ENCODE assay signal across 1 cellular context in the genomic region with DNA sequence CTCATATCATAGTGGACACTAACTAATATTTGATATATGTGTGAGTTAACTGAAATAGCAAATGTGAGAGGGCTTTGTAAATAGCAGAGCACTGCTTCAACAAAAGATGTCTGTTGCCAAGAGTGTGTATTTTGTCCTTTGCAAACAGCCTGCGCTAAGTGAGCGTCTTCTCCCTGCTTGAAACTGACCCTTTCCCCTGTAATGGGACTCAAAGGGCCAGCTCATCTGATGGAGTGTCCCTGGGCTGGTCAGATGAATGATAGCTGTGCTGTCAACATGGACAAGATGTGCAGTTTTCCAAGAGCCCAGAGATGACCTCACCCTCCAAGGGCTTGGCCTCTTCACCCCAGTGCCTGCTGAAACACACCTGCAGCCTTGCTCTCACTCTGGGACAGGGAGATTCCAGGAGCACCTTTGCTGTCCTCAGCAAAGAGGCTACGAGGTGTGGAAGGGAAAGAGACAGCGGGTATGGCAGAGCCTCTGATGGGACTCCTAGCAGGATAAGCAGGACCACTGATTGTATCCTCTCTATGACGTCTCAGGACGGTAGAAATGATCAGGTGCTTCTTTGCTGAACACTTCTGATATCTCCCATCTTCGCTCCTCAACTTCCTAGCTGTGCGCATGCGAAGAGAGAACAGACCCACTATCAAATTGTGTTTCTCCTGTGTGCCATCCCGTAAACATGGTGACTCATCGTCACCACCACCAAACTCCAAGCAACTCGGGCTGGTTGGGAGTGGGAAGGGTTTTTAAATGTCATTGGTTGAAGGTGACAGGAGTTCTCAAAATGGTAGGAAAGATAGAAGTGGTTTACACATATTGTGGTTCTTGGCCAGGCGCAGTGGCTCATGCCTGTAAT.
TF ChIP-seq lines count a peak whose summit lies in the region.

No MANE protein-coding gene starts in this region.

TF ChIP-seq in HepG2, 621 proteins besides CTCF, POLR2A, EP300 and RAD21 (continued from another document and continues in another):
- TF ChIP-seq, protein P1, sequence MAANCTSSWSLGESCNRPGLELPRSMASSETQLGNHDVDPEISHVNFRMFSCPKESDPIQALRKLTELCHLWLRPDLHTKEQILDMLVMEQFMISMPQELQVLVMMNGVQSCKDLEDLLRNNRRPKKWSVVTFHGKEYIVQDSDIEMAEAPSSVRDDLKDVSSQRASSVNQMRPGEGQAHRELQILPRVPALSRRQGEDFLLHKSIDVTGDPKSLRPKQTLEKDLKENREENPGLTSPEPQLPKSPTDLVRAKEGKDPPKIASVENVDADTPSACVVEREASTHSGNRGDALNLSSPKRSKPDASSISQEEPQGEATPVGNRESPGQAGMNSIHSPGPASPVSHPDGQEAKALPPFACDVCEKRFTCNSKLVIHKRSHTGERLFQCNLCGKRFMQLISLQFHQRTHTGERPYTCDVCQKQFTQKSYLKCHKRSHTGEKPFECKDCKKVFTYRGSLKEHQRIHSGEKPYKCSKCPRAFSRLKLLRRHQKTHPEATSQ (CRISPR knock-in tag; IDR thresholded peaks at IDR 0.05; ENCODE audit: borderline replicate concordance): 0 out of 2 replicates have a peak, but pooled peaks have one; percentile 43
- TF ChIP-seq RELA (CRISPR knock-in tag; IDR thresholded peaks at IDR 0.05) (no peak), HMGA1 (CRISPR knock-in tag; conservative IDR thresholded peaks at IDR 0.05) (no peak), GATAD1 (CRISPR knock-in tag; IDR thresholded peaks at IDR 0.05) (no peak; the same call in 1 of the 2 replicates), KDM5A (IDR thresholded peaks at IDR 0.05; ENCODE audit: borderline replicate concordance, low read length) (no peak), HDAC2 (CRISPR knock-in tag; IDR thresholded peaks at IDR 0.05) (peak; percentile 95), FOXK1 (CRISPR knock-in tag; IDR thresholded peaks at IDR 0.05; ENCODE audit: borderline replicate concordance, low read depth) (peak; percentile 31; the same call in 1 of the 2 replicates), ATF1 (CRISPR knock-in tag; IDR thresholded peaks at IDR 0.05) (peak; percentile 60), RBAK (CRISPR knock-in tag; IDR thresholded peaks at IDR 0.05) (no peak), ZNF510 (CRISPR knock-in tag; IDR thresholded peaks at IDR 0.05; ENCODE audit: low read depth) (no peak), CBFB (CRISPR knock-in tag; IDR thresholded peaks at IDR 0.05) (peak; percentile 62; the same call in 1 of the 2 replicates), ZNF251 (CRISPR knock-in tag; IDR thresholded peaks at IDR 0.05) (no peak), NR1H2 (CRISPR knock-in tag; IDR thresholded peaks at IDR 0.05; ENCODE audit: borderline replicate concordance, low read depth) (no peak), NAIF1 (CRISPR knock-in tag; IDR thresholded peaks at IDR 0.05; ENCODE audit: borderline replicate concordance) (peak; percentile 65; the same call in 1 of the 2 replicates), JDP2 (CRISPR knock-in tag; IDR thresholded peaks at IDR 0.05; ENCODE audit: borderline replicate concordance) (no peak), ZSCAN30 (CRISPR knock-in tag; IDR thresholded peaks at IDR 0.05) (no peak), FOXP1 (IDR thresholded peaks at IDR 0.05) (no peak), FOXP1 (CRISPR knock-in tag; IDR thresholded peaks at IDR 0.05) (peak; percentile 75), ZNF326 (CRISPR knock-in tag; IDR thresholded peaks at IDR 0.05; ENCODE audit: borderline replicate concordance) (no peak), ZNF331 (CRISPR knock-in tag; IDR thresholded peaks at IDR 0.05) (peak; percentile 81), PPARG (CRISPR knock-in tag; conservative IDR thresholded peaks at IDR 0.05) (peak; percentile 96), ZNF30 (CRISPR knock-in tag; IDR thresholded peaks at IDR 0.05) (no peak), WIZ (CRISPR knock-in tag; IDR thresholded peaks at IDR 0.05) (no peak; the same call in 1 of the 2 replicates), ZNF431 (CRISPR knock-in tag; IDR thresholded peaks at IDR 0.05; ENCODE audit: borderline replicate concordance, low read depth) (no peak), ZNF354B (CRISPR knock-in tag; IDR thresholded peaks at IDR 0.05) (no peak), ZFP36L1 (CRISPR knock-in tag; IDR thresholded peaks at IDR 0.05) (no peak), DNMT3B (CRISPR knock-in tag; conservative IDR thresholded peaks at IDR 0.05) (0 out of 2 replicates have a peak, but pooled peaks have one; percentile 82), NCOR1 (IDR thresholded peaks at IDR 0.05; ENCODE audit: borderline replicate concordance, low read length) (peak; percentile 83; the same call in 1 of the 2 replicates), ZSCAN29 (CRISPR knock-in tag; conservative IDR thresholded peaks at IDR 0.05) (no peak; the same call in 1 of the 2 replicates), TBX3 (IDR thresholded peaks at IDR 0.05; ENCODE audit: borderline replicate concordance) (peak; percentile 10; the same call in 1 of the 2 replicates), TMF1 (CRISPR knock-in tag; IDR thresholded peaks at IDR 0.05; ENCODE audit: low read depth) (no peak), BRD4 (CRISPR knock-in tag; IDR thresholded peaks at IDR 0.05) (peak; percentile 92), ZNF567 (CRISPR knock-in tag; IDR thresholded peaks at IDR 0.05; ENCODE audit: borderline replicate concordance) (0 out of 2 replicates have a peak, but pooled peaks have one; percentile 27), GABPB1 (CRISPR knock-in tag; IDR thresholded peaks at IDR 0.05) (no peak; the same call in 1 of the 2 replicates), ZNF264 (CRISPR knock-in tag; IDR thresholded peaks at IDR 0.05) (peak; percentile 83; the same call in 1 of the 2 replicates), KMT2B (CRISPR knock-in tag; IDR thresholded peaks at IDR 0.05) (no peak), RFX3 (CRISPR knock-in tag; IDR thresholded peaks at IDR 0.05) (no peak), SNAPC2 (CRISPR knock-in tag; IDR thresholded peaks at IDR 0.05) (no peak; the same call in 1 of the 2 replicates), ZNF530 (CRISPR knock-in tag; IDR thresholded peaks at IDR 0.05; ENCODE audit: low read depth) (no peak), PCBP1 (IDR thresholded peaks at IDR 0.05; ENCODE audit: borderline replicate concordance, low read depth, low read length) (no peak), PHF8 (CRISPR knock-in tag; IDR thresholded peaks at IDR 0.05) (no peak; the same call in 1 of the 2 replicates), DNMT1 (CRISPR knock-in tag; IDR thresholded peaks at IDR 0.05) (no peak), KAT2B (IDR thresholded peaks at IDR 0.05; ENCODE audit: borderline replicate concordance, low read depth, low read length) (no peak), NFIB (CRISPR knock-in tag; IDR thresholded peaks at IDR 0.05; ENCODE audit: borderline replicate concordance) (no peak), SMC3 (IDR thresholded peaks at IDR 0.05; ENCODE audit: low read length) (no peak), NR2F6 (IDR thresholded peaks at IDR 0.05) (peak; percentile 95), NR2F6 (CRISPR knock-in tag; IDR thresholded peaks at IDR 0.05) (peak; percentile 95), ZNF263 (CRISPR knock-in tag; IDR thresholded peaks at IDR 0.05) (peak; percentile 66; the same call in 1 of the 2 replicates), ZNF12 (CRISPR knock-in tag; IDR thresholded peaks at IDR 0.05) (no peak)
- TF ChIP-seq, protein P2, sequence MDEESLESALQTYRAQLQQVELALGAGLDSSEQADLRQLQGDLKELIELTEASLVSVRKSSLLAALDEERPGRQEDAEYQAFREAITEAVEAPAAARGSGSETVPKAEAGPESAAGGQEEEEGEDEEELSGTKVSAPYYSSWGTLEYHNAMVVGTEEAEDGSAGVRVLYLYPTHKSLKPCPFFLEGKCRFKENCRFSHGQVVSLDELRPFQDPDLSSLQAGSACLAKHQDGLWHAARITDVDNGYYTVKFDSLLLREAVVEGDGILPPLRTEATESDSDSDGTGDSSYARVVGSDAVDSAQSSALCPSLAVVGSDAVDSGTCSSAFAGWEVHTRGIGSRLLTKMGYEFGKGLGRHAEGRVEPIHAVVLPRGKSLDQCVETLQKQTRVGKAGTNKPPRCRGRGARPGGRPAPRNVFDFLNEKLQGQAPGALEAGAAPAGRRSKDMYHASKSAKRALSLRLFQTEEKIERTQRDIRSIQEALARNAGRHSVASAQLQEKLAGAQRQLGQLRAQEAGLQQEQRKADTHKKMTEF (CRISPR knock-in tag; IDR thresholded peaks at IDR 0.05): peak; percentile 72; the same call in 1 of the 2 replicates
- TF ChIP-seq, protein P3, sequence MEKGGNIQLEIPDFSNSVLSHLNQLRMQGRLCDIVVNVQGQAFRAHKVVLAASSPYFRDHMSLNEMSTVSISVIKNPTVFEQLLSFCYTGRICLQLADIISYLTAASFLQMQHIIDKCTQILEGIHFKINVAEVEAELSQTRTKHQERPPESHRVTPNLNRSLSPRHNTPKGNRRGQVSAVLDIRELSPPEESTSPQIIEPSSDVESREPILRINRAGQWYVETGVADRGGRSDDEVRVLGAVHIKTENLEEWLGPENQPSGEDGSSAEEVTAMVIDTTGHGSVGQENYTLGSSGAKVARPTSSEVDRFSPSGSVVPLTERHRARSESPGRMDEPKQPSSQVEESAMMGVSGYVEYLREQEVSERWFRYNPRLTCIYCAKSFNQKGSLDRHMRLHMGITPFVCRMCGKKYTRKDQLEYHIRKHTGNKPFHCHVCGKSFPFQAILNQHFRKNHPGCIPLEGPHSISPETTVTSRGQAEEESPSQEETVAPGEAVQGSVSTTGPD (CRISPR knock-in tag; IDR thresholded peaks at IDR 0.05): no peak
- TF ChIP-seq, protein P4, sequence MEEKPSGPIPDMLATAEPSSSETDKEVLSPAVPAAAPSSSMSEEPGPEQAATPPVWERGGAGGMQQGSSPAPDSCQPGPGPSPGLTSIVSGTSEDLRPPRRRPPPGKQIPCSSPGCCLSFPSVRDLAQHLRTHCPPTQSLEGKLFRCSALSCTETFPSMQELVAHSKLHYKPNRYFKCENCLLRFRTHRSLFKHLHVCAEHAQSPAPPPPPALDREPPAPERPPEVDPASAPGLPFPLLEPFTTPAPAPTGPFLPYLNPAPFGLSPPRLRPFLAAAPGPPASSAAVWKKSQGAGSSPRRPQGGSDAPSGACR (CRISPR knock-in tag; IDR thresholded peaks at IDR 0.05): 0 out of 2 replicates have a peak, but pooled peaks have one; percentile 59
- TF ChIP-seq, protein P5, sequence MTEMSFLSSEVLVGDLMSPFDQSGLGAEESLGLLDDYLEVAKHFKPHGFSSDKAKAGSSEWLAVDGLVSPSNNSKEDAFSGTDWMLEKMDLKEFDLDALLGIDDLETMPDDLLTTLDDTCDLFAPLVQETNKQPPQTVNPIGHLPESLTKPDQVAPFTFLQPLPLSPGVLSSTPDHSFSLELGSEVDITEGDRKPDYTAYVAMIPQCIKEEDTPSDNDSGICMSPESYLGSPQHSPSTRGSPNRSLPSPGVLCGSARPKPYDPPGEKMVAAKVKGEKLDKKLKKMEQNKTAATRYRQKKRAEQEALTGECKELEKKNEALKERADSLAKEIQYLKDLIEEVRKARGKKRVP (CRISPR knock-in tag; IDR thresholded peaks at IDR 0.05): peak in 1 of 2 experiments; percentile 52; a peak in 1 of 4 replicates
- TF ChIP-seq, protein P6, sequence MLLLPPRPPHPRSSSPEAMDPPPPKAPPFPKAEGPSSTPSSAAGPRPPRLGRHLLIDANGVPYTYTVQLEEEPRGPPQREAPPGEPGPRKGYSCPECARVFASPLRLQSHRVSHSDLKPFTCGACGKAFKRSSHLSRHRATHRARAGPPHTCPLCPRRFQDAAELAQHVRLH (CRISPR knock-in tag; IDR thresholded peaks at IDR 0.05; ENCODE audit: borderline replicate concordance, low read depth): peak; percentile 69; the same call in 1 of the 2 replicates
- TF ChIP-seq, protein P7, sequence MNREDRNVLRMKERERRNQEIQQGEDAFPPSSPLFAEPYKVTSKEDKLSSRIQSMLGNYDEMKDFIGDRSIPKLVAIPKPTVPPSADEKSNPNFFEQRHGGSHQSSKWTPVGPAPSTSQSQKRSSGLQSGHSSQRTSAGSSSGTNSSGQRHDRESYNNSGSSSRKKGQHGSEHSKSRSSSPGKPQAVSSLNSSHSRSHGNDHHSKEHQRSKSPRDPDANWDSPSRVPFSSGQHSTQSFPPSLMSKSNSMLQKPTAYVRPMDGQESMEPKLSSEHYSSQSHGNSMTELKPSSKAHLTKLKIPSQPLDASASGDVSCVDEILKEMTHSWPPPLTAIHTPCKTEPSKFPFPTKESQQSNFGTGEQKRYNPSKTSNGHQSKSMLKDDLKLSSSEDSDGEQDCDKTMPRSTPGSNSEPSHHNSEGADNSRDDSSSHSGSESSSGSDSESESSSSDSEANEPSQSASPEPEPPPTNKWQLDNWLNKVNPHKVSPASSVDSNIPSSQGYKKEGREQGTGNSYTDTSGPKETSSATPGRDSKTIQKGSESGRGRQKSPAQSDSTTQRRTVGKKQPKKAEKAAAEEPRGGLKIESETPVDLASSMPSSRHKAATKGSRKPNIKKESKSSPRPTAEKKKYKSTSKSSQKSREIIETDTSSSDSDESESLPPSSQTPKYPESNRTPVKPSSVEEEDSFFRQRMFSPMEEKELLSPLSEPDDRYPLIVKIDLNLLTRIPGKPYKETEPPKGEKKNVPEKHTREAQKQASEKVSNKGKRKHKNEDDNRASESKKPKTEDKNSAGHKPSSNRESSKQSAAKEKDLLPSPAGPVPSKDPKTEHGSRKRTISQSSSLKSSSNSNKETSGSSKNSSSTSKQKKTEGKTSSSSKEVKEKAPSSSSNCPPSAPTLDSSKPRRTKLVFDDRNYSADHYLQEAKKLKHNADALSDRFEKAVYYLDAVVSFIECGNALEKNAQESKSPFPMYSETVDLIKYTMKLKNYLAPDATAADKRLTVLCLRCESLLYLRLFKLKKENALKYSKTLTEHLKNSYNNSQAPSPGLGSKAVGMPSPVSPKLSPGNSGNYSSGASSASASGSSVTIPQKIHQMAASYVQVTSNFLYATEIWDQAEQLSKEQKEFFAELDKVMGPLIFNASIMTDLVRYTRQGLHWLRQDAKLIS (CRISPR knock-in tag; IDR thresholded peaks at IDR 0.05): no peak
- TF ChIP-seq, protein P8, sequence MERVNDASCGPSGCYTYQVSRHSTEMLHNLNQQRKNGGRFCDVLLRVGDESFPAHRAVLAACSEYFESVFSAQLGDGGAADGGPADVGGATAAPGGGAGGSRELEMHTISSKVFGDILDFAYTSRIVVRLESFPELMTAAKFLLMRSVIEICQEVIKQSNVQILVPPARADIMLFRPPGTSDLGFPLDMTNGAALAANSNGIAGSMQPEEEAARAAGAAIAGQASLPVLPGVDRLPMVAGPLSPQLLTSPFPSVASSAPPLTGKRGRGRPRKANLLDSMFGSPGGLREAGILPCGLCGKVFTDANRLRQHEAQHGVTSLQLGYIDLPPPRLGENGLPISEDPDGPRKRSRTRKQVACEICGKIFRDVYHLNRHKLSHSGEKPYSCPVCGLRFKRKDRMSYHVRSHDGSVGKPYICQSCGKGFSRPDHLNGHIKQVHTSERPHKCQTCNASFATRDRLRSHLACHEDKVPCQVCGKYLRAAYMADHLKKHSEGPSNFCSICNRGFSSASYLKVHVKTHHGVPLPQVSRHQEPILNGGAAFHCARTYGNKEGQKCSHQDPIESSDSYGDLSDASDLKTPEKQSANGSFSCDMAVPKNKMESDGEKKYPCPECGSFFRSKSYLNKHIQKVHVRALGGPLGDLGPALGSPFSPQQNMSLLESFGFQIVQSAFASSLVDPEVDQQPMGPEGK (CRISPR knock-in tag; IDR thresholded peaks at IDR 0.05): peak; percentile 72
- TF ChIP-seq, protein P9, sequence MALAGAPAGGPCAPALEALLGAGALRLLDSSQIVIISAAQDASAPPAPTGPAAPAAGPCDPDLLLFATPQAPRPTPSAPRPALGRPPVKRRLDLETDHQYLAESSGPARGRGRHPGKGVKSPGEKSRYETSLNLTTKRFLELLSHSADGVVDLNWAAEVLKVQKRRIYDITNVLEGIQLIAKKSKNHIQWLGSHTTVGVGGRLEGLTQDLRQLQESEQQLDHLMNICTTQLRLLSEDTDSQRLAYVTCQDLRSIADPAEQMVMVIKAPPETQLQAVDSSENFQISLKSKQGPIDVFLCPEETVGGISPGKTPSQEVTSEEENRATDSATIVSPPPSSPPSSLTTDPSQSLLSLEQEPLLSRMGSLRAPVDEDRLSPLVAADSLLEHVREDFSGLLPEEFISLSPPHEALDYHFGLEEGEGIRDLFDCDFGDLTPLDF (CRISPR knock-in tag; IDR thresholded peaks at IDR 0.05): no peak
